8 cellular contexts compared by ENCODE assay signal in the genomic region with DNA sequence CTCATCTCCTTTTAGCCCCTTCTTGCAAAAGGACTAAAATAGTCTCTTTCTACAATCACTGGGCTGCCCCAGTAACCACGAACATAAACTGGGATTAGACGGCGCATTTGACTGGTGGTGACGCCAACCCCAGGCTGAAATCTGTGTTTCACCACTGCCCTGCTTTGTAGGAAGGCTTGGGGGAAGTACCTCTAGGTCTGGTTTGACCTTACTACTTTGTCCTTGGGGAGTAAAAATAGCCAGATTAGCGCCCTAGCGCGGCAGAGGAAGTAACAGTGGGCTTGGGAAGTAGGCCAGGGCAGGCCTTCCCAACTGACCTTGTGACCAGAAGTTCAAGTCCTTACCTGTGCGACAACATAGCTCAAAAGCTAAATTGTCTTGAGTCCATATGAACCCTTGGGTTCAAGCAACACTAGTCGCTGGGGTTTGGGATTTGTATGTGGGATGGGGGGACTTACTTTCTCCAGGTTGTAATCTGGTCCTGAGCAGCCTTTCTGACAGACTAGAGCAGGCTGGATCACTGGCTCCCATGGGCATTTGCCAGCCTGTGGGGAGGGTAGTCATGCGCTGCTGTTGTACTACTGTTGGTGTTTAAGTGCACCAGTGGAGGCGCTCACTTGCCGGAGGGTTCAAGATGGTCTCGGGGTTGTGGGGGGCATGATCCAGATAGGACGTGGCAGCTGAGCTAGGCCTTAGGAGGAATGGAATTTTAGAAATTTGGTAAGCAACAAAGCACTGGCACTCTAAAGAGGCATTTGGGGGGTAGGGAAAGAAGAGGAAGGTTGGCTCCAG. TPM values are rescaled to one million over a fixed set of nuclear protein-coding genes. Genes with fewer than 3 reads are reported as not detected.
A peak's percentile ranks its signal among the peaks of the same experiment; 100 is the strongest.
DNase-seq lines count a peak whose midpoint lies in the region; ATAC-seq and TF ChIP-seq lines count a peak whose summit lies in the region.

No MANE protein-coding gene starts in this region.

- peaks cover 9% of the 10 kb centered on the region for H3K79me1 ChIP-seq in mesenchymal stem cell (replicated peaks; ENCODE audit: low read length, poor library complexity, severe bottlenecking)

- H3K4me3 ChIP-seq in GM12865 (ENCODE audit: low read depth, low read length) = peak overlapping the region; percentile 65
- peak overlapping the region; percentile 78 for H3K4me3 ChIP-seq in HUES6 (ENCODE audit: low read depth, low read length)
- peak overlapping the region; percentile 54 for H3K4me3 ChIP-seq in endodermal cell (ENCODE audit: low read length)
- peak overlapping the region; percentile 72 to 97 for H3K4me3 ChIP-seq in mesenchymal stem cell (ENCODE audit: insufficient read depth in 1 of 2, low read depth in 1 of 2, low read length in 2 of 2)
- peak overlapping the region; percentile 71 to 94 for H3K4me3 ChIP-seq in testis

- CTCF ChIA-PET in activated B cell treated with CpG ODN at 0.5 μM for 24 hours (lab: Charles Lee) = interaction anchor here (0.8 to 3.2 kb wide), 16 partner anchors 8 to 153 kb away, joined by 3 to 59 read pairs (median 4); a partner anchor contains a TSS

- peak overlapping the region in 1 of 2 experiments; percentile 90 for H3K23ac ChIP-seq in mesenchymal stem cell (ENCODE audit: low read length in 2 of 2)

- TF ChIP-seq CTCF in GM12865 (IDR thresholded peaks at IDR 0.05; ENCODE audit: insufficient read depth, low read depth, low read length, missing control alignments) (peak; percentile 30), activated B cell treated with CpG ODN at 0.5 μM for 24 hours (IDR thresholded peaks at IDR 0.05) (no peak), endodermal cell (conservative IDR thresholded peaks at IDR 0.05) (peak; percentile 35), testis (IDR thresholded peaks at IDR 0.05) (no peak)

- no peaks in the 10 kb centered on the region for H3K9me3 Mint-ChIP-seq in activated B cell treated with CpG ODN at 0.5 μM for 24 hours
- peaks cover under 1% of the 10 kb centered on the region for H3K9me3 Mint-ChIP-seq in endodermal cell

- H3K4me1 ChIP-seq in HUES6 (ENCODE audit: control insufficient read depth, insufficient read depth, low read length) (peaks cover 23% of the 10 kb centered on the region), endodermal cell (ENCODE audit: control insufficient read depth, insufficient read depth, low read length) (peaks cover 5% of the 10 kb centered on the region), mesenchymal stem cell (ENCODE audit: control insufficient read depth, insufficient read depth, low read depth, low read length) (peaks cover 13% of the 10 kb centered on the region), testis (peaks cover 29% of the 10 kb centered on the region)

- ATAC-seq in activated B cell treated with CpG ODN at 0.5 μM for 24 hours (ENCODE audit: low read depth) (peak; percentile 45), HG03025 (IDR thresholded peaks at IDR 0.05; ENCODE audit: low FRiP score, unreplicated experiment) (no peak)

- H4K91ac ChIP-seq in mesenchymal stem cell (ENCODE audit: low read length) = peak overlapping the region; percentile 44

- peak overlapping the region; percentile 80 for H2BK5ac ChIP-seq in mesenchymal stem cell (ENCODE audit: low read depth, low read length, poor library complexity, severe bottlenecking)

- H3K9me3 ChIP-seq in HUES6 (ENCODE audit: control insufficient read depth, insufficient read depth, low read depth, low read length) = no peaks in the 10 kb centered on the region
- H3K9me3 ChIP-seq in endodermal cell (ENCODE audit: control insufficient read depth, low read length) = peaks cover 10% of the 10 kb centered on the region
- H3K9me3 ChIP-seq in mesenchymal stem cell (ENCODE audit: control insufficient read depth, low read length) = no peaks in the 10 kb centered on the region
- no peaks in the 10 kb centered on the region for H3K9me3 ChIP-seq in testis

- POLR2A ChIA-PET in activated B cell treated with CpG ODN at 0.5 μM for 24 hours (lab: Charles Lee) = interaction anchor here (0.7 to 6.8 kb wide), 10 partner anchors 11 to 71 kb away, joined by 3 to 59 read pairs (median 8); a partner anchor contains a TSS

- peak overlapping the region; percentile 70; the same call in 1 of the 2 replicates for H3K27ac ChIP-seq in HUES6 (ENCODE audit: low read depth, low read length)
- H3K27ac ChIP-seq in endodermal cell (ENCODE audit: low read depth, low read length) = peak overlapping the region; percentile 74
- H3K27ac ChIP-seq in mesenchymal stem cell (ENCODE audit: low read length, poor library complexity, severe bottlenecking) = peak overlapping the region; percentile 87
- peak overlapping the region; percentile 87 to 97 for H3K27ac ChIP-seq in testis

- H3K4ac ChIP-seq in mesenchymal stem cell (ENCODE audit: low read depth in 1 of 2, low read length in 2 of 2) = peak overlapping the region; percentile 68 to 93

- H3K4me2 ChIP-seq in mesenchymal stem cell (ENCODE audit: low read length, poor library complexity, severe bottlenecking) = peak overlapping the region; percentile 75

- H3K27me3 Mint-ChIP-seq in activated B cell treated with CpG ODN at 0.5 μM for 24 hours (no peaks in the 10 kb centered on the region), endodermal cell (ENCODE audit: insufficient read depth) (no peaks in the 10 kb centered on the region)

- peak overlapping the region; percentile 55 for H4K8ac ChIP-seq in mesenchymal stem cell (ENCODE audit: low read length)

- no peak overlapping the region for H2BK15ac ChIP-seq in mesenchymal stem cell (ENCODE audit: low read depth, poor library complexity, severe bottlenecking)

- H2BK120ac ChIP-seq in mesenchymal stem cell (ENCODE audit: low read depth, low read length) = no peak overlapping the region

- DNase-seq in 8988T = peak; percentile 70
- DNase-seq in GM12865 (ENCODE audit: low read depth) = peak; percentile 86
- peak; percentile 52 for DNase-seq in activated B cell treated with CpG ODN at 0.5 μM for 24 hours
- DNase-seq in endodermal cell = peak; percentile 78
- DNase-seq in mesenchymal stem cell = peak; percentile 96
- DNase-seq in testis = peak; percentile 76

- TF ChIP-seq POLR2A in testis (IDR thresholded peaks at IDR 0.05) = no peak

- H3K27me3 ChIP-seq in HUES6 (ENCODE audit: control insufficient read depth, insufficient read depth, low read length) (no peaks in the 10 kb centered on the region), endodermal cell (ENCODE audit: control insufficient read depth, insufficient read depth, low read length, poor library complexity, severe bottlenecking) (no peaks in the 10 kb centered on the region), mesenchymal stem cell (ENCODE audit: control insufficient read depth in 1 of 2, insufficient read depth in 1 of 2, low read length in 2 of 2) (no peaks in the 10 kb centered on the region), testis (no peaks in the 10 kb centered on the region)

- H2BK12ac ChIP-seq in mesenchymal stem cell (ENCODE audit: low read length in 2 of 2) = peak overlapping the region; percentile 69 to 90

- intact Hi-C loops in activated B cell treated with CpG ODN at 0.5 μM for 24 hours (cut with micrococcal nuclease) = loop anchor here (1.0 to 2.0 kb wide), 7 partner anchors 12 to 152 kb away; a partner anchor contains a TSS
- intact Hi-C loops in testis (cut with DNase I; ENCODE audit: low total_unique reads) = no loop called here

- peak overlapping the region; percentile 79 to 84 for H3K18ac ChIP-seq in mesenchymal stem cell (ENCODE audit: low read depth in 1 of 2, low read length in 2 of 2)

- H3K27ac Mint-ChIP-seq in activated B cell treated with CpG ODN at 0.5 μM for 24 hours (peak overlapping the region; percentile 95), endodermal cell (peak overlapping the region; percentile 96)

- peak overlapping the region in 1 of 2 experiments; percentile 39 for H3K14ac ChIP-seq in mesenchymal stem cell (ENCODE audit: low read length in 2 of 2)

- H3K4me3 Mint-ChIP-seq in activated B cell treated with CpG ODN at 0.5 μM for 24 hours (peak overlapping the region; percentile 92), endodermal cell (peak overlapping the region; percentile 75)

- WGBS in endodermal cell (ENCODE audit: insufficient coverage in 1 of 2, insufficient read length in 1 of 2), 2 experiments = 89 to 93% methylated on average over 14 of the region's 14 CpGs
- 74% methylated on average over 14 of the region's 14 CpGs for WGBS in mesenchymal stem cell
- 20 to 32% methylated on average over 11 to 14 of the region's 14 CpGs for WGBS in testis, 2 donors

- peaks cover 61% of the 10 kb centered on the region for H3K4me1 Mint-ChIP-seq in activated B cell treated with CpG ODN at 0.5 μM for 24 hours
- H3K4me1 Mint-ChIP-seq in endodermal cell = peaks cover 25% of the 10 kb centered on the region

- H3K36me3 Mint-ChIP-seq in activated B cell treated with CpG ODN at 0.5 μM for 24 hours (ENCODE audit: low read depth) (peaks cover 72% of the 10 kb centered on the region), endodermal cell (ENCODE audit: low read depth) (peaks cover 61% of the 10 kb centered on the region)

- peaks cover 55% of the 10 kb centered on the region for H3K36me3 ChIP-seq in HUES6 (ENCODE audit: control insufficient read depth, insufficient read depth, low read length)
- peaks cover 64% of the 10 kb centered on the region for H3K36me3 ChIP-seq in endodermal cell (ENCODE audit: control insufficient read depth, insufficient read depth, low read length)
- peaks cover 43 to 66% of the 10 kb centered on the region in 2 experiments for H3K36me3 ChIP-seq in mesenchymal stem cell (ENCODE audit: control insufficient read depth in 1 of 2, insufficient read depth in 2 of 2, low read depth in 1 of 2, low read length in 2 of 2)
- no peaks in the 10 kb centered on the region for H3K36me3 ChIP-seq in testis (ENCODE audit: low read depth, missing control alignments)

- H2AK5ac ChIP-seq in mesenchymal stem cell (ENCODE audit: low read length, severe bottlenecking) = peak overlapping the region; percentile 96

- no peak overlapping the region for H2AFZ ChIP-seq in mesenchymal stem cell (ENCODE audit: low read depth, low read length)

- H3K9ac ChIP-seq in HUES6 (ENCODE audit: low read length) (peak overlapping the region; percentile 77), endodermal cell (ENCODE audit: extremely low read depth, low read length, poor library complexity, severe bottlenecking) (peak overlapping the region; percentile 39), mesenchymal stem cell (ENCODE audit: low read length) (peak overlapping the region; percentile 89)

RNA-seq across cellular contexts. Expression of a gene that starts 1.0 kb away (rescaled TPM):
- 118 and 121 TPM in 2 replicates for total RNA-seq in activated B cell treated with CpG ODN at 0.5 μM for 24 hours
- 10 to 100 TPM; 67.0 to 67.1 TPM for total RNA-seq in endodermal cell
- polyA plus RNA-seq in endodermal cell (2013, experiment 1 of 2) = 33.7 TPM
- 31.8 TPM for polyA plus RNA-seq in endodermal cell (2013, experiment 2 of 2)
- 52.9 TPM for polyA plus RNA-seq in mesenchymal stem cell (2013, experiment 1 of 2)
- 52.3 TPM for polyA plus RNA-seq in mesenchymal stem cell (2013, experiment 2 of 2)
- 100 to 1,000 TPM; 130 to 131 TPM for total RNA-seq in testis
- 111 TPM for polyA plus RNA-seq in testis (ENCODE audit: insufficient read depth, low read depth, low replicate concordance)

RNA-seq across cellular contexts. Expression of a gene that starts 17.0 kb away (rescaled TPM):
- 198 and 219 TPM in 2 replicates for total RNA-seq in activated B cell treated with CpG ODN at 0.5 μM for 24 hours
- total RNA-seq in endodermal cell = 100 to 1,000 TPM; 209 to 254 TPM
- 205 TPM for polyA plus RNA-seq in endodermal cell (2013, experiment 1 of 2)
- 190 TPM for polyA plus RNA-seq in endodermal cell (2013, experiment 2 of 2)
- 117 TPM for polyA plus RNA-seq in mesenchymal stem cell (2013, experiment 1 of 2)
- polyA plus RNA-seq in mesenchymal stem cell (2013, experiment 2 of 2) = 114 TPM
- 100 to 1,000 TPM; 307 to 315 TPM for total RNA-seq in testis
- polyA plus RNA-seq in testis (ENCODE audit: insufficient read depth, low read depth, low replicate concordance) = 341 TPM

RNA-seq across cellular contexts. Expression of a gene that starts 20.2 kb away (rescaled TPM):
- not detected in 2 replicates for total RNA-seq in activated B cell treated with CpG ODN at 0.5 μM for 24 hours
- total RNA-seq in endodermal cell = 10 to 100 TPM in 1 of 2 donors, 1 to 10 TPM in 1; 7.4 to 11.2 TPM
- polyA plus RNA-seq in endodermal cell (2013, experiment 1 of 2) = 10.6 TPM
- polyA plus RNA-seq in endodermal cell (2013, experiment 2 of 2) = 8.9 TPM
- polyA plus RNA-seq in mesenchymal stem cell (2013, experiment 1 of 2) = 0.03 TPM
- 0.04 TPM for polyA plus RNA-seq in mesenchymal stem cell (2013, experiment 2 of 2)
- total RNA-seq in testis = 1 to 10 TPM; 2.0 to 4.0 TPM
- polyA plus RNA-seq in testis (ENCODE audit: insufficient read depth, low read depth, low replicate concordance) = 0.84 TPM

RNA-seq across cellular contexts. Expression of a gene that starts 42.8 kb away (rescaled TPM):
- total RNA-seq in activated B cell treated with CpG ODN at 0.5 μM for 24 hours = not detected in 2 replicates
- not detected for total RNA-seq in endodermal cell
- not detected for polyA plus RNA-seq in endodermal cell (2013, experiment 1 of 2)
- polyA plus RNA-seq in endodermal cell (2013, experiment 2 of 2) = not detected
- polyA plus RNA-seq in mesenchymal stem cell (2013, experiment 1 of 2) = 1.1 TPM
- polyA plus RNA-seq in mesenchymal stem cell (2013, experiment 2 of 2) = 1.2 TPM
- 10 to 100 TPM in 1 of 2 donors, 1 to 10 TPM in 1; 8.9 to 12.5 TPM for total RNA-seq in testis
- 33.7 TPM for polyA plus RNA-seq in testis (ENCODE audit: insufficient read depth, low read depth, low replicate concordance)

RNA-seq across cellular contexts. Expression of a gene that starts 57.3 kb away (rescaled TPM):
- total RNA-seq in activated B cell treated with CpG ODN at 0.5 μM for 24 hours (not detected in 2 replicates), endodermal cell (1 to 10 TPM; 2.1 to 4.2 TPM), testis (10 to 100 TPM in 1 of 2 donors, 1 to 10 TPM in 1; 6.6 to 11.9 TPM)
- polyA plus RNA-seq in endodermal cell (2013, experiment 1 of 2) = not detected
- 0.41 TPM for polyA plus RNA-seq in endodermal cell (2013, experiment 2 of 2)
- 0.15 TPM for polyA plus RNA-seq in mesenchymal stem cell (2013, experiment 1 of 2)
- polyA plus RNA-seq in mesenchymal stem cell (2013, experiment 2 of 2) = 0.05 TPM
- 3.0 TPM for polyA plus RNA-seq in testis (ENCODE audit: insufficient read depth, low read depth, low replicate concordance)

Comparison
In these comparisons a context has a peak if more than half of its experiments do, and no peak if none do; other contexts are left out.
1. CTCF ChIP-seq: peak in GM12865 (single experiment) and endodermal cell (single experiment); none in activated B cell treated with CpG ODN at 0.5 μM for 24 hours (single experiment) and testis (0 of 3).
2. H3K9ac ChIP-seq: peak in every context shown above with its lines; median percentile 89 in mesenchymal stem cell; 77 in HUES6; 39 in endodermal cell.
3. Peak in every context shown above with its lines, with median percentiles within 50 percentile points of each other: DNase-seq, H3K4me3 ChIP-seq and H3K27ac ChIP-seq.